ENCODE assay signal across 10 cellular contexts in genomic region chr4:107166181-107166580, GRCh38.
"Had no signal": no experiment of that assay in that cellular context is flagged by ENCODE, and none has a peak within 500 bp of the region (broad histone marks: within the 10 kb centered on the region; RNA-seq: fewer than 3 reads in every experiment).

No MANE protein-coding gene starts in this region.

- ATAC-seq: HepG2 had no signal

- H3K27ac Mint-ChIP-seq: HFFc6, IgD-negative memory B cell had no signal

- H3K27me3 Mint-ChIP-seq: IgD-negative memory B cell had no signal

- H3K27ac ChIP-seq: GM23248, HL-60, KMS-11 had no signal

- H3K36me3 Mint-ChIP-seq: IgD-negative memory B cell had no signal

- H3K4me1 Mint-ChIP-seq: IgD-negative memory B cell had no signal

- DNase-seq: GM23248, GOT3, H7, HCEC 1CT, HFFc6, KBM-7 had no signal

- H3K4me3 ChIP-seq: GM23248 had no signal

- H3K4me3 Mint-ChIP-seq: HFFc6, IgD-negative memory B cell had no signal
